ENCODE assay signal across 8 cellular contexts in the genomic region with DNA sequence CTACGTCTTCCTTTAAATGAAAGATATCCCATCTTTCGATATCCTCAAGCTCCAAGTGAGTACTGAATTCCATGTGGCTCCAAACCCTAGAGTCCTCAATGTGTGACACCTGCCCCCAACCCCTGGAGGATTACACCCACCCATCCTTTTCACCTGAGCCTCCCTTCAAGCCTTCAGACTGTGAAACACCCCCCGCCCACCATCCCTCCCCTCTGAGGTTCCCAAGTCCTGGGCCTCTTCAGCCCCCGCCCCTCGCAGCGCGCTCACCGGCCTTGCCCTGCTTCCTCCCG. TPM values are rescaled to one million over a fixed set of nuclear protein-coding genes. Genes with fewer than 3 reads are reported as not detected.
DNase-seq lines count a peak whose midpoint lies in the region; TF ChIP-seq lines count a peak whose summit lies in the region.

No MANE protein-coding gene starts in this region.

- peak overlapping the region; percentile 99 for H3K4me3 ChIP-seq in hepatocyte

- peak overlapping the region; percentile 97 for H3K4me2 ChIP-seq in hepatocyte

- H3K36me3 ChIP-seq in hepatocyte (replicated peaks; ENCODE audit: insufficient read depth, low read depth): no peaks in the 10 kb centered on the region

- H3K27me3 ChIP-seq in hepatocyte: no peaks in the 10 kb centered on the region

- DNase-seq in DMS 273 treated with DMSO at 0.1 percent for 48 hours (lab: John Stamatoyannopoulos, UW) (peak; percentile 38), DMS 273 (lab: John Stamatoyannopoulos, UW; ENCODE audit: unreplicated experiment) (no peak), hepatocyte (ENCODE audit: low spot score) (no peak), DMS79 (lab: John Stamatoyannopoulos, UW) (no peak), HK-2 (ENCODE audit: unreplicated experiment) (no peak), AG20443 (ENCODE audit: low spot score) (no peak)
- DNase-seq in activated CD4-positive, alpha-beta T cell treated with anti-CD3 and anti-CD28 coated beads, Interleukin-2, amount 50 U/mL, for 48 hours: peak; percentile 85 to 89
- DNase-seq in stimulated activated CD4-positive, alpha-beta T cell treated with anti-CD3 and anti-CD28 coated beads, Interleukin-12 subunit alpha, Interleukin-12 subunit beta, amount 100 ng/mL, for 48 hours (ENCODE audit: low read depth in 2 of 3, low spot score in 1 of 3): peak in 2 of 3 donors; percentile 51 to 62

- H3K9me2 ChIP-seq in hepatocyte (replicated peaks; ENCODE audit: insufficient read depth): no peaks in the 10 kb centered on the region

- WGBS in hepatocyte (ENCODE audit: low lambda C conversion rate, missing lambda C conversion rate): 3% methylated on average over 2 of the region's 9 CpGs

- peaks cover 32% of the 10 kb centered on the region for H3K4me1 ChIP-seq in hepatocyte (ENCODE audit: insufficient read depth)

- peak overlapping the region; percentile 60 for H2AFZ ChIP-seq in hepatocyte

- H3K79me2 ChIP-seq in hepatocyte: peaks cover 63% of the 10 kb centered on the region

- TF ChIP-seq CTCF in hepatocyte (IDR thresholded peaks at IDR 0.05; ENCODE audit: poor library complexity): no peak

- no peaks in the 10 kb centered on the region for H3K9me3 ChIP-seq in hepatocyte (ENCODE audit: low read depth)

- H3K27ac ChIP-seq in hepatocyte: peak overlapping the region; percentile 100

- H4K20me1 ChIP-seq in hepatocyte (ENCODE audit: insufficient read depth, poor library complexity, severe bottlenecking): no peaks in the 10 kb centered on the region

RNA-seq across cellular contexts. Expression of a gene that starts 0.4 kb away (rescaled TPM):
- total RNA-seq in hepatocyte: 20.2 and 21.8 TPM in 2 replicates
- 22.3 and 28.3 TPM in 2 replicates for polyA plus RNA-seq in hepatocyte

RNA-seq across cellular contexts. Expression of a gene that starts 5.3 kb away (rescaled TPM):
- total RNA-seq in hepatocyte: 52.4 and 53.0 TPM in 2 replicates
- polyA plus RNA-seq in hepatocyte: 61.0 and 65.5 TPM in 2 replicates

RNA-seq across cellular contexts. Expression of a gene that starts 9.4 kb away (rescaled TPM):
- 81.8 and 95.6 TPM in 2 replicates for total RNA-seq in hepatocyte
- polyA plus RNA-seq in hepatocyte: 107 and 120 TPM in 2 replicates

RNA-seq across cellular contexts. Expression of a gene that starts 13.3 kb away (rescaled TPM):
- total RNA-seq in hepatocyte: 40.4 and 41.5 TPM in 2 replicates
- polyA plus RNA-seq in hepatocyte: 91.3 and 102 TPM in 2 replicates

RNA-seq across cellular contexts. Expression of a gene that starts 22.0 kb away (rescaled TPM):
- 25.6 and 27.7 TPM in 2 replicates for total RNA-seq in hepatocyte
- polyA plus RNA-seq in hepatocyte: 42.8 and 45.1 TPM in 2 replicates

Comparison
In these comparisons a context has a peak if more than half of its experiments do, and no peak if none do; other contexts are left out.
1. DNase-seq: peak in DMS 273 treated with DMSO at 0.1 percent for 48 hours (single experiment), activated CD4-positive, alpha-beta T cell treated with anti-CD3 and anti-CD28 coated beads, Interleukin-2, amount 50 U/mL, for 48 hours (2 of 2) and stimulated activated CD4-positive, alpha-beta T cell treated with anti-CD3 and anti-CD28 coated beads, Interleukin-12 subunit alpha, Interleukin-12 subunit beta, amount 100 ng/mL, for 48 hours (2 of 3); none in DMS 273 (single experiment), hepatocyte (single experiment), DMS79 (single experiment), HK-2 (single experiment) and AG20443 (single experiment).